In genomic region chr22:18528597-18529415, GRCh38 we compare ENCODE assay signal across 9 cellular contexts. TPM values are rescaled to one million over a fixed set of nuclear protein-coding genes. Genes with fewer than 3 reads are reported as not detected.
A peak's percentile ranks its signal among the peaks of the same experiment; 100 is the strongest.
DNase-seq lines count a peak whose midpoint lies in the region; ATAC-seq and TF ChIP-seq lines count a peak whose summit lies in the region.
"Not testable (repeated sequence)": the region's sequence is repeated elsewhere in the genome, so short reads cannot be mapped to it uniquely, and the experiment has no call there.
"Had no signal": no experiment of that assay in that cellular context is flagged by ENCODE, and none has a peak within 500 bp of the region (broad histone marks: within the 10 kb centered on the region; RNA-seq: fewer than 3 reads in every experiment).

No MANE protein-coding gene starts in this region.

- not testable (repeated sequence) for H3K79me2 ChIP-seq in DND-41 (ENCODE audit: insufficient read depth, low read length)

- not testable (repeated sequence) for H3K9me3 Mint-ChIP-seq in WTC11; activated naive CD8-positive, alpha-beta T cell treated with anti-CD3 and anti-CD28 coated beads, Interleukin-2, amount 10 ng/mL, durations not matched to agents 7 days and 5 days

- H3K36me3 ChIP-seq in DND-41 (ENCODE audit: insufficient read depth, low read length); neutrophil: not testable (repeated sequence)

- ATAC-seq in DND-41 (ENCODE audit: insufficient read depth, low read depth) (peak; percentile 83), GM21723 (IDR thresholded peaks at IDR 0.05; ENCODE audit: unreplicated experiment) (peak; percentile 66), HG03469 (IDR thresholded peaks at IDR 0.05; ENCODE audit: unreplicated experiment) (peak; percentile 52), WTC11 (peak; percentile 83)
- ATAC-seq in activated naive CD8-positive, alpha-beta T cell treated with anti-CD3 and anti-CD28 coated beads, Interleukin-2, amount 10 ng/mL, durations not matched to agents 7 days and 5 days (ENCODE audit: low read depth) = peak; percentile 87

- not testable (repeated sequence) for H4K20me1 ChIP-seq in DND-41 (ENCODE audit: insufficient read depth, low read length)

- H3K27me3 ChIP-seq in DND-41 (ENCODE audit: insufficient read depth, low read length, poor library complexity); neutrophil: not testable (repeated sequence)

- H3K4me3 ChIP-seq in DND-41 (ENCODE audit: low read depth in 1 of 2, low read length in 2 of 2) = peak overlapping the region in 1 of 2 experiments; percentile 42; a peak in 2 of 4 replicates
- peak overlapping the region in 1 of 2 experiments; percentile 60 for H3K4me3 ChIP-seq in neutrophil (ENCODE audit: low read depth in 1 of 2, low read length in 1 of 2)

- DNase-seq in DND-41 (peak; percentile 89), WTC11 (ENCODE audit: low spot score) (peak; percentile 61), head of caudate nucleus (peak; percentile 20 to 99 (median 76))
- DNase-seq in activated naive CD8-positive, alpha-beta T cell treated with anti-CD3 and anti-CD28 coated beads, Interleukin-2, amount 10 ng/mL, durations not matched to agents 7 days and 5 days = peak; percentile 92
- peak; percentile 53 to 89 for DNase-seq in stimulated activated CD8-positive, alpha-beta memory T cell treated with anti-CD3 and anti-CD28 coated beads, Interleukin-4, amount 100 ng/mL, for 1 hour (ENCODE audit: low read depth in 2 of 2, low spot score in 1 of 2)

- not testable (repeated sequence) for H3K36me3 Mint-ChIP-seq in WTC11; activated naive CD8-positive, alpha-beta T cell treated with anti-CD3 and anti-CD28 coated beads, Interleukin-2, amount 10 ng/mL, durations not matched to agents 7 days and 5 days

- H3K9me3 ChIP-seq in DND-41 (ENCODE audit: insufficient read depth, low read length, severe bottlenecking); neutrophil: not testable (repeated sequence)

- not testable (repeated sequence) for H3K9ac ChIP-seq in DND-41 (ENCODE audit: low read depth, low read length)

- not testable (repeated sequence) for TF ChIP-seq CTCF in DND-41 (IDR thresholded peaks at IDR 0.05; ENCODE audit: borderline replicate concordance, extremely low read depth, low read length, poor library complexity, severe bottlenecking); WTC11 (IDR thresholded peaks at IDR 0.05); neutrophil (IDR thresholded peaks at IDR 0.05)

- H3K4me1 Mint-ChIP-seq in WTC11; activated naive CD8-positive, alpha-beta T cell treated with anti-CD3 and anti-CD28 coated beads, Interleukin-2, amount 10 ng/mL, durations not matched to agents 7 days and 5 days: not testable (repeated sequence)

- not testable (repeated sequence) for H2AFZ ChIP-seq in DND-41 (ENCODE audit: low read depth, low read length)

- not testable (repeated sequence) for H3K27me3 Mint-ChIP-seq in WTC11 (ENCODE audit: low read depth); activated naive CD8-positive, alpha-beta T cell treated with anti-CD3 and anti-CD28 coated beads, Interleukin-2, amount 10 ng/mL, durations not matched to agents 7 days and 5 days

- POLR2A ChIA-PET in WTC11 (lab: Charles Lee); activated naive CD8-positive, alpha-beta T cell treated with anti-CD3 and anti-CD28 coated beads, Interleukin-2, amount 10 ng/mL, durations not matched to agents 7 days and 5 days (lab: Charles Lee): not testable (repeated sequence)

- H3K27ac Mint-ChIP-seq in WTC11 = not testable (repeated sequence)
- H3K27ac Mint-ChIP-seq in activated naive CD8-positive, alpha-beta T cell treated with anti-CD3 and anti-CD28 coated beads, Interleukin-2, amount 10 ng/mL, durations not matched to agents 7 days and 5 days = peak overlapping the region; percentile 91

- not testable (repeated sequence) for H3K4me1 ChIP-seq in DND-41 (ENCODE audit: insufficient read depth, low read length); neutrophil (ENCODE audit: control insufficient read depth in 1 of 2, insufficient read depth in 1 of 2, low read depth in 1 of 2, low read length in 1 of 2)

- CTCF ChIA-PET in WTC11 (lab: Charles Lee) = not testable (repeated sequence)

- intact Hi-C loops in head of caudate nucleus (cut with DNase I) = not testable (repeated sequence)

- H3K27ac ChIP-seq in DND-41 (ENCODE audit: low read length) = not testable (repeated sequence)
- H3K27ac ChIP-seq in neutrophil = peak overlapping the region; percentile 75

- H3K4me2 ChIP-seq in DND-41 (ENCODE audit: insufficient read depth, low read length) = peak overlapping the region; percentile 47

- not testable (repeated sequence) for H3K4me3 Mint-ChIP-seq in WTC11
- H3K4me3 Mint-ChIP-seq in activated naive CD8-positive, alpha-beta T cell treated with anti-CD3 and anti-CD28 coated beads, Interleukin-2, amount 10 ng/mL, durations not matched to agents 7 days and 5 days = peak overlapping the region; percentile 77

RNA-seq across cellular contexts. Expression of gene TMEM191B, which starts 1.2 kb away (rescaled TPM):
- total RNA-seq in WTC11 (2021) = 2.7 to 9.8 TPM (median 3.7 TPM) in 3 replicates
- 1 to 10 TPM; 4.4 to 5.2 TPM for total RNA-seq in activated naive CD8-positive, alpha-beta T cell treated with anti-CD3 and anti-CD28 coated beads, Interleukin-2, amount 10 ng/mL, durations not matched to agents 7 days and 5 days

RNA-seq across cellular contexts. Expression of gene GGTLC3, which starts 10.8 kb away (rescaled TPM):
- total RNA-seq in WTC11 (2021) = not detected in 3 replicates
- not detected for total RNA-seq in activated naive CD8-positive, alpha-beta T cell treated with anti-CD3 and anti-CD28 coated beads, Interleukin-2, amount 10 ng/mL, durations not matched to agents 7 days and 5 days
- total RNA-seq: occipital lobe had no signal
